Comparison of ENCODE assay signal across 8 cellular contexts in genomic region chr5:40678021-40678939, GRCh38. TPM values are rescaled to one million over a fixed set of nuclear protein-coding genes. Genes with fewer than 3 reads are reported as not detected.
DNase-seq lines count a peak whose midpoint lies in the region; ATAC-seq and TF ChIP-seq lines count a peak whose summit lies in the region.

No MANE protein-coding gene starts in this region.

- peaks cover 36% of the 10 kb centered on the region for H3K36me3 Mint-ChIP-seq in activated CD8-positive, alpha-beta T cell treated with anti-CD3 and anti-CD28 coated beads for 36 hours (ENCODE audit: low read depth)
- peaks cover 27 to 31% (median 30%) of the 10 kb centered on the region in 3 donors for H3K36me3 Mint-ChIP-seq in immature natural killer cell

- 23% methylated on average over 7 of the region's 7 CpGs for WGBS in suprapubic skin

- H3K4me1 Mint-ChIP-seq in activated CD8-positive, alpha-beta T cell treated with anti-CD3 and anti-CD28 coated beads for 36 hours (ENCODE audit: low read depth), result peaks cover 41% of the 10 kb centered on the region
- peaks cover 52 to 60% of the 10 kb centered on the region in 2 donors for H3K4me1 Mint-ChIP-seq in immature natural killer cell

- H3K4me1 ChIP-seq in left ventricle myocardium inferior (peaks cover 46% of the 10 kb centered on the region), suprapubic skin (peaks cover 60% of the 10 kb centered on the region)

- H3K9me3 Mint-ChIP-seq in activated CD8-positive, alpha-beta T cell treated with anti-CD3 and anti-CD28 coated beads for 36 hours, result no peaks in the 10 kb centered on the region
- no peaks in the 10 kb centered on the region for H3K9me3 Mint-ChIP-seq in immature natural killer cell

- POLR2A ChIA-PET in activated CD8-positive, alpha-beta T cell treated with anti-CD3 and anti-CD28 coated beads for 36 hours (lab: Charles Lee), result interaction anchor here (0.6 to 4.7 kb wide), 8 partner anchors 12 to 454 kb away, joined by 3 to 45 read pairs (median 5); no protein-coding TSS in a partner anchor

- H3K27ac ChIP-seq in left ventricle myocardium inferior (replicated peaks) (peak overlapping the region; percentile 93), suprapubic skin (peak overlapping the region; percentile 95)

- TF ChIP-seq CTCF in left ventricle myocardium inferior (IDR thresholded peaks at IDR 0.05; ENCODE audit: borderline replicate concordance) (no peak), suprapubic skin (IDR thresholded peaks at IDR 0.05) (no peak)
- no peak for TF ChIP-seq CTCF in activated CD8-positive, alpha-beta T cell treated with anti-CD3 and anti-CD28 coated beads for 36 hours (IDR thresholded peaks at IDR 0.05)

- peak overlapping the region; percentile 99 for H3K4me3 Mint-ChIP-seq in activated CD8-positive, alpha-beta T cell treated with anti-CD3 and anti-CD28 coated beads for 36 hours
- peak overlapping the region; percentile 93 to 100 (median 98) for H3K4me3 Mint-ChIP-seq in immature natural killer cell

- peaks cover 38% of the 10 kb centered on the region for H3K27me3 ChIP-seq in left ventricle myocardium inferior (ENCODE audit: low read depth)
- no peaks in the 10 kb centered on the region for H3K27me3 ChIP-seq in suprapubic skin

- TF ChIP-seq POLR2A in suprapubic skin (IDR thresholded peaks at IDR 0.05), result no peak

- H3K36me3 ChIP-seq in left ventricle myocardium inferior (peaks cover 6% of the 10 kb centered on the region), suprapubic skin (no peaks in the 10 kb centered on the region)

- DNase-seq in left ventricle myocardium inferior (no peak), left ventricle myocardium superior (no peak), immature natural killer cell (no peak), suprapubic skin (ENCODE audit: low spot score in 2 of 2) (no peak), amniotic stem cell (lab: John Stamatoyannopoulos, UW) (no peak), AG08396 (ENCODE audit: low spot score) (no peak)
- DNase-seq in activated CD8-positive, alpha-beta T cell treated with anti-CD3 and anti-CD28 coated beads for 36 hours, result peak; percentile 47
- no peak for DNase-seq in stimulated activated CD8-positive, alpha-beta memory T cell treated with anti-CD3 and anti-CD28 coated beads, Interleukin-4, amount 100 ng/mL, for 48 hours

- no peaks in the 10 kb centered on the region for H3K9me3 ChIP-seq in left ventricle myocardium inferior (replicated peaks)
- no peaks in the 10 kb centered on the region for H3K9me3 ChIP-seq in suprapubic skin

- TF ChIP-seq EP300 in suprapubic skin (IDR thresholded peaks at IDR 0.05), result no peak

- CTCF ChIA-PET in activated CD8-positive, alpha-beta T cell treated with anti-CD3 and anti-CD28 coated beads for 36 hours (lab: Charles Lee), result interaction anchor here (0.6 to 1.2 kb wide), 3 partner anchors 12 to 241 kb away, joined by 3 read pairs; no protein-coding TSS in a partner anchor

- peak overlapping the region; percentile 98 for H3K27ac Mint-ChIP-seq in activated CD8-positive, alpha-beta T cell treated with anti-CD3 and anti-CD28 coated beads for 36 hours
- peak overlapping the region; percentile 74 to 98 (median 94) for H3K27ac Mint-ChIP-seq in immature natural killer cell

- intact Hi-C loops in left ventricle myocardium inferior (cut with micrococcal nuclease), result loop anchor here (10.0 kb wide), 1 partner anchor 273 kb away; no protein-coding TSS in a partner anchor
- intact Hi-C loops in left ventricle myocardium superior (cut with micrococcal nuclease), result no loop called here
- intact Hi-C loops in activated CD8-positive, alpha-beta T cell treated with anti-CD3 and anti-CD28 coated beads for 36 hours (cut with micrococcal nuclease), result loop anchor here (2.0 to 5.0 kb wide), 3 partner anchors 187 to 267 kb away; no protein-coding TSS in a partner anchor

- H3K4me3 ChIP-seq in left ventricle myocardium inferior (peak overlapping the region; percentile 95), suprapubic skin (peak overlapping the region; percentile 88)

- ATAC-seq in left ventricle myocardium superior, result no peak
- no peak for ATAC-seq in activated CD8-positive, alpha-beta T cell treated with anti-CD3 and anti-CD28 coated beads for 36 hours

- H3K27me3 Mint-ChIP-seq in activated CD8-positive, alpha-beta T cell treated with anti-CD3 and anti-CD28 coated beads for 36 hours, result no peaks in the 10 kb centered on the region
- H3K27me3 Mint-ChIP-seq in immature natural killer cell (ENCODE audit: low read depth in 3 of 3), result peaks cover 17 to 37% (median 24%) of the 10 kb centered on the region in 3 donors

RNA-seq across cellular contexts. Expression of gene PTGER4, which starts 1.4 kb away (rescaled TPM):
- total RNA-seq in left ventricle myocardium inferior (6.2 TPM), left ventricle myocardium superior (6.6 TPM), suprapubic skin (10 to 100 TPM; 18.7 to 44.7 (median 28.8) TPM)
- 10 to 100 TPM; 62.8 to 62.9 TPM for total RNA-seq in activated CD8-positive, alpha-beta T cell treated with anti-CD3 and anti-CD28 coated beads for 36 hours
- polyA plus RNA-seq in immature natural killer cell, result 100 to 1,000 TPM in 1 of 3 donors, 10 to 100 TPM in 2; 43.5 to 111 (median 70.3) TPM
